ENCODE assay signal across 11 cellular contexts in the genomic region with DNA sequence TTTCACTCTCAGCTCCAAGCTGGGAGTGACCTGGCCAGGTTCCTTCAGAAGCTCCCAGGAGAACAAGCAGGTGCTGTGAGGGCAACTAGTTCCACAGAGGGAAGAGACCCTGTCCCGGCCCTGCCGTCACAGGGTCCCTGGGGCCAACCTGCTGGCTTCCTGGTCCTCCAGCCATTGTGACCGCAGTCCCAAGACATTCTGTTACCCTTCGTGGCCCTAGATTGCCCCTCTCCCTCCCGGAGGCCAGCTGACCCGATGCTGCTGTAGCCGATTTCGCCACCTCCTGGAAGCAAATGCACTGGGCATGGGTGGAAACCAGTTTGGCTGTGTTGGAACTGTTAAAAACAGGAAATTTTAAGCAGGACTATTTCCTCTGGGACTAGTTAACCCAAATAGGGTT. TPM values are rescaled to one million over a fixed set of nuclear protein-coding genes. Genes with fewer than 3 reads are reported as not detected.
DNase-seq lines count a peak whose midpoint lies in the region; ATAC-seq, FAIRE-seq and TF ChIP-seq lines count a peak whose summit lies in the region.
"Had no signal": no experiment of that assay in that cellular context is flagged by ENCODE, and none has a peak within 500 bp of the region (broad histone marks: within the 10 kb centered on the region; RNA-seq: fewer than 3 reads in every experiment).

No MANE protein-coding gene starts in this region.

- peaks cover 87% of the 10 kb centered on the region for H3K4me1 Mint-ChIP-seq in activated naive CD8-positive, alpha-beta T cell (ENCODE audit: low read depth)

- DNase-seq in GM12865 (ENCODE audit: low read depth) (no peak), Right ventricle myocardium superior (peak; percentile 63), sigmoid colon (no peak), RCC 7860 (ENCODE audit: low spot score) (no peak), T-helper 1 cell (no peak), SIG-M5 (lab: John Stamatoyannopoulos, UW) (no peak)
- DNase-seq: activated T-cell treated with anti-CD3 and anti-CD28 coated beads, Interleukin-2, amount 50 U/mL, for 1 hour; DMS 273 treated with DMSO at 0.1 percent for 48 hours; NCI-H2081 had no signal

- WGBS in sigmoid colon, 2 donors = 79 to 88% methylated on average over 8 of the region's 8 CpGs

- peaks cover 0 to 9% (median 6%) of the 10 kb centered on the region in 4 donors for H3K36me3 ChIP-seq in sigmoid colon

- H3K4me1 ChIP-seq in sigmoid colon = peaks cover 0 to 10% (median 0%) of the 10 kb centered on the region in 4 donors

- H3K9me3 Mint-ChIP-seq in activated naive CD8-positive, alpha-beta T cell (ENCODE audit: low read depth) = no peaks in the 10 kb centered on the region

- H3K4me3 ChIP-seq in GM12865 (ENCODE audit: low read depth, low read length) (no peak overlapping the region), sigmoid colon (no peak overlapping the region)

- H3K27me3 ChIP-seq in sigmoid colon = no peaks in the 10 kb centered on the region

- TF ChIP-seq POLR2A in sigmoid colon (IDR thresholded peaks at IDR 0.05) = no peak

- no peak overlapping the region for H3K27ac Mint-ChIP-seq in activated naive CD8-positive, alpha-beta T cell

- FAIRE-seq in RCC 7860 (lab: Jason Lieb, UNC) = no peak

- no peaks in the 10 kb centered on the region for H3K9me3 ChIP-seq in sigmoid colon

- intact Hi-C loops in Right ventricle myocardium superior (cut with DNase I) = loop anchor here (5.0 kb wide), 1 partner anchor 120 kb away; no protein-coding TSS in a partner anchor
- intact Hi-C loops in sigmoid colon (cut with DNase I) = no loop called here

- no peak for TF ChIP-seq EP300 in sigmoid colon (IDR thresholded peaks at IDR 0.05)

- peak overlapping the region; percentile 85 for H3K4me3 Mint-ChIP-seq in activated naive CD8-positive, alpha-beta T cell

- peaks cover 2% of the 10 kb centered on the region for H3K36me3 Mint-ChIP-seq in activated naive CD8-positive, alpha-beta T cell

- ATAC-seq in Right ventricle myocardium superior (ENCODE audit: poor library complexity) (peak; percentile 64), HG03469 (IDR thresholded peaks at IDR 0.05; ENCODE audit: unreplicated experiment) (no peak)

- H3K27ac ChIP-seq in sigmoid colon = peak overlapping the region in 3 of 4 donors; percentile 18 to 70 (median 49)

- TF ChIP-seq CTCF in GM12865 (IDR thresholded peaks at IDR 0.05; ENCODE audit: insufficient read depth, low read depth, low read length, missing control alignments) (peak; percentile 1), sigmoid colon (IDR thresholded peaks at IDR 0.05) (no peak)

- H3K27me3 Mint-ChIP-seq in activated naive CD8-positive, alpha-beta T cell = no peaks in the 10 kb centered on the region

RNA-seq across cellular contexts. Expression of gene EPAS1, which starts 55.4 kb away (rescaled TPM):
- total RNA-seq in Right ventricle myocardium superior = 200 TPM
- 10 to 100 TPM; 56.8 to 97.8 (median 61.1) TPM for total RNA-seq in sigmoid colon
- 10 to 100 TPM; 57.8 to 82.8 (median 64.3) TPM for polyA plus RNA-seq in sigmoid colon
